Comparison of ENCODE assay signal across 33 cellular contexts in the genomic region with DNA sequence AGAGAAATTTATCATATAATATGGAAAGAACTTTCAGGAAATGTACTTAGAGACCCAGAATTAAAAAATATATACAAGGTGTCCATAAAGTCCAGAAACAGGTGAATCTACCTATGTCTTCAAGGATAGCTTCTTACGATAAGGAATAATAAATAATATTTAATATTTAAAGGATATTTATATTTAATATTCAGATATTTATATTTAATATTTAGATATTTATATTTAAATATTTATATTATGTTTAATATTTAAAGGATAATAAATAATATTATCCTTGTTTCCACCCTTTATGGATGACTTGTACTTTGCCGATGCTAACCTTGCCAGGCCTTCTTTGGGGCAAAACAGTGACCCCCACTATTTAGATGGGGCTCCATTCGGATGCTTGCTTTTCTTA.
"Had no signal": no experiment of that assay in that cellular context is flagged by ENCODE, and none has a peak within 500 bp of the region (broad histone marks: within the 10 kb centered on the region; RNA-seq: fewer than 3 reads in every experiment).

No MANE protein-coding gene starts in this region.

- H3K36me3 Mint-ChIP-seq: activated CD4-positive, alpha-beta memory T cell treated with anti-CD3 and anti-CD28 coated beads for 36 hours; activated CD8-positive, alpha-beta memory T cell treated with anti-CD3 and anti-CD28 coated beads, Interleukin-2, amount 10 ng/mL, durations not matched to agents 7 days and 5 days; activated naive CD8-positive, alpha-beta T cell had no signal

- H3K4me1 Mint-ChIP-seq: activated CD4-positive, alpha-beta T cell treated with anti-CD3 and anti-CD28 coated beads for 36 hours; activated CD4-positive, alpha-beta T cell treated with anti-CD3 and anti-CD28 coated beads, Interleukin-2, amount 10 ng/mL, durations not matched to agents 24 days and 14 days; activated CD8-positive, alpha-beta memory T cell treated with anti-CD3 and anti-CD28 coated beads, Interleukin-2, amount 10 ng/mL, durations not matched to agents 7 days and 5 days; central memory CD8-positive, alpha-beta T cell had no signal

- H3K27me3 Mint-ChIP-seq: activated CD4-positive, alpha-beta T cell treated with anti-CD3 and anti-CD28 coated beads, Interleukin-2, amount 10 ng/mL, durations not matched to agents 24 days and 14 days; activated CD8-positive, alpha-beta memory T cell treated with anti-CD3 and anti-CD28 coated beads, Interleukin-2, amount 10 ng/mL, durations not matched to agents 7 days and 5 days; activated naive CD8-positive, alpha-beta T cell had no signal

- H3K36me3 ChIP-seq: brain microvascular endothelial cell, esophagus muscularis mucosa, gastroesophageal sphincter, heart right ventricle, WERI-Rb-1 had no signal

- H3K9me3 ChIP-seq: esophagus muscularis mucosa, gastroesophageal sphincter, heart right ventricle had no signal

- H3K4me3 ChIP-seq: esophagus muscularis mucosa, gastroesophageal sphincter, heart right ventricle had no signal

- H3K4me3 Mint-ChIP-seq: activated CD4-positive, alpha-beta memory T cell treated with anti-CD3 and anti-CD28 coated beads for 36 hours; activated CD4-positive, alpha-beta T cell treated with anti-CD3 and anti-CD28 coated beads for 36 hours; activated CD4-positive, alpha-beta T cell treated with anti-CD3 and anti-CD28 coated beads, Interleukin-2, amount 10 ng/mL, durations not matched to agents 24 days and 14 days; activated CD8-positive, alpha-beta memory T cell treated with anti-CD3 and anti-CD28 coated beads, Interleukin-2, amount 10 ng/mL, durations not matched to agents 7 days and 5 days; activated CD8-positive, alpha-beta T cell treated with anti-CD3 and anti-CD28 coated beads, Interleukin-2, amount 10 ng/mL, durations not matched to agents 7 days and 5 days; activated naive CD8-positive, alpha-beta T cell; activated T-cell treated with anti-CD3 and anti-CD28 coated beads, Interleukin-2, amount 50 U/mL, for 24 hours; activated T-cell treated with anti-CD3 and anti-CD28 coated beads, Interleukin-2, amount 50 U/mL, for 72 hours; central memory CD8-positive, alpha-beta T cell; effector memory CD8-positive, alpha-beta T cell; T-helper 17 cell; T-helper 2 cell treated with Interferon-gamma antibody and Interleukin-4, amounts not matched to agents 5 μg/mL and 100 μg/mL, for 36 hours had no signal

- H3K9me3 Mint-ChIP-seq: activated CD4-positive, alpha-beta memory T cell treated with anti-CD3 and anti-CD28 coated beads for 36 hours; activated CD4-positive, alpha-beta T cell treated with anti-CD3 and anti-CD28 coated beads, Interleukin-2, amount 10 ng/mL, durations not matched to agents 24 days and 14 days; activated T-cell treated with anti-CD3 and anti-CD28 coated beads, Interleukin-2, amount 50 U/mL, for 24 hours; activated T-cell treated with anti-CD3 and anti-CD28 coated beads, Interleukin-2, amount 50 U/mL, for 72 hours; central memory CD8-positive, alpha-beta T cell; effector memory CD8-positive, alpha-beta T cell; T-helper 2 cell treated with Interferon-gamma antibody and Interleukin-4, amounts not matched to agents 5 μg/mL and 100 μg/mL, for 36 hours had no signal

- H3K27ac ChIP-seq: brain microvascular endothelial cell, esophagus muscularis mucosa, foreskin keratinocyte, WERI-Rb-1 had no signal

- DNase-seq: activated CD4-positive, alpha-beta memory T cell treated with anti-CD3 and anti-CD28 coated beads for 36 hours; activated CD4-positive, alpha-beta T cell treated with anti-CD3 and anti-CD28 coated beads for 36 hours; activated CD4-positive, alpha-beta T cell treated with anti-CD3 and anti-CD28 coated beads, Interleukin-2, amount 10 ng/mL, durations not matched to agents 24 days and 14 days; activated CD4-positive, CD25-positive, alpha-beta regulatory T cell; activated CD4-positive, CD25-positive, alpha-beta regulatory T cell treated with anti-CD3 and anti-CD28 coated beads, Interleukin-2, amount 50 U/mL, for 72 hours; activated CD8-positive, alpha-beta memory T cell treated with anti-CD3 and anti-CD28 coated beads, Interleukin-2, amount 10 ng/mL, durations not matched to agents 7 days and 5 days; activated CD8-positive, alpha-beta memory T cell treated with anti-CD3 and anti-CD28 coated beads, Interleukin-2, amount 50 U/mL, for 4 hours; activated CD8-positive, alpha-beta T cell treated with anti-CD3 and anti-CD28 coated beads, Interleukin-2, amount 10 ng/mL, durations not matched to agents 7 days and 5 days; activated effector memory CD4-positive, alpha-beta T cell treated with Interleukin-2 at 50 U/mL for 16 hours; activated gamma-delta T cell treated with Interleukin-2 at 50 U/mL for 16 hours; activated naive CD4-positive, alpha-beta T cell treated with anti-CD3 and anti-CD28 coated beads, Interleukin-2, amount 50 U/mL, for 16 hours; activated naive CD4-positive, alpha-beta T cell treated with Interleukin-2 at 50 U/mL for 16 hours; activated T-cell treated with anti-CD3 and anti-CD28 coated beads for 4 hours; activated T-cell treated with anti-CD3 and anti-CD28 coated beads, Interleukin-2, amount 50 U/mL, for 24 hours; activated T-cell treated with anti-CD3 and anti-CD28 coated beads, Interleukin-2, amount 50 U/mL, for 72 hours; amniotic stem cell; brain microvascular endothelial cell; cortex of kidney; dermis blood vessel endothelial cell; effector CD4-positive, alpha-beta T cell; effector memory CD8-positive, alpha-beta T cell; erythroblast; foreskin keratinocyte; T-helper 1 cell; T-helper 17 cell; T1000 had no signal

- ATAC-seq: activated CD4-positive, alpha-beta T cell treated with anti-CD3 and anti-CD28 coated beads for 36 hours; activated CD8-positive, alpha-beta memory T cell treated with anti-CD3 and anti-CD28 coated beads, Interleukin-2, amount 10 ng/mL, durations not matched to agents 7 days and 5 days; activated CD8-positive, alpha-beta T cell treated with anti-CD3 and anti-CD28 coated beads, Interleukin-2, amount 10 ng/mL, durations not matched to agents 7 days and 5 days; activated T-cell treated with anti-CD3 and anti-CD28 coated beads, Interleukin-2, amount 50 U/mL, for 72 hours; effector memory CD8-positive, alpha-beta T cell; foreskin keratinocyte; T-helper 17 cell had no signal

- H3K27ac Mint-ChIP-seq: activated CD4-positive, alpha-beta memory T cell treated with anti-CD3 and anti-CD28 coated beads for 36 hours; activated CD4-positive, alpha-beta T cell treated with anti-CD3 and anti-CD28 coated beads for 36 hours; activated CD4-positive, alpha-beta T cell treated with anti-CD3 and anti-CD28 coated beads, Interleukin-2, amount 10 ng/mL, durations not matched to agents 24 days and 14 days; activated CD8-positive, alpha-beta memory T cell treated with anti-CD3 and anti-CD28 coated beads, Interleukin-2, amount 10 ng/mL, durations not matched to agents 7 days and 5 days; activated CD8-positive, alpha-beta T cell treated with anti-CD3 and anti-CD28 coated beads, Interleukin-2, amount 10 ng/mL, durations not matched to agents 7 days and 5 days; activated naive CD8-positive, alpha-beta T cell; activated T-cell treated with anti-CD3 and anti-CD28 coated beads, Interleukin-2, amount 50 U/mL, for 24 hours; activated T-cell treated with anti-CD3 and anti-CD28 coated beads, Interleukin-2, amount 50 U/mL, for 72 hours; effector memory CD8-positive, alpha-beta T cell; T-helper 17 cell; T-helper 2 cell treated with Interferon-gamma antibody and Interleukin-4, amounts not matched to agents 5 μg/mL and 100 μg/mL, for 36 hours had no signal

- H3K27me3 ChIP-seq: brain microvascular endothelial cell, esophagus muscularis mucosa, foreskin keratinocyte, gastroesophageal sphincter had no signal
